ENCODE assay signal across 1 cellular context in genomic region chr6:165653607-165654006, GRCh38.
TF ChIP-seq lines count a peak whose summit lies in the region.

No MANE protein-coding gene starts in this region.

TF ChIP-seq in SK-N-SH, 30 proteins besides CTCF, POLR2A, EP300 and RAD21 (continued from another document):
- no peak for TF ChIP-seq REST (IDR thresholded peaks at IDR 0.05; ENCODE audit: low read depth, low read length)
- TF ChIP-seq MAX (IDR thresholded peaks at IDR 0.05; ENCODE audit: low read depth), result no peak
- no peak for TF ChIP-seq RFX5 (IDR thresholded peaks at IDR 0.05; ENCODE audit: low read length)
- TF ChIP-seq TCF12 (IDR thresholded peaks at IDR 0.05), result no peak
- TF ChIP-seq GABPA (IDR thresholded peaks at IDR 0.05; ENCODE audit: low read depth), result no peak
- TF ChIP-seq NFIC (IDR thresholded peaks at IDR 0.05; ENCODE audit: borderline replicate concordance), result no peak
- no peak for TF ChIP-seq SIN3A (IDR thresholded peaks at IDR 0.05; ENCODE audit: borderline replicate concordance, low read depth, low read length)
- TF ChIP-seq RXRA (IDR thresholded peaks at IDR 0.05; ENCODE audit: borderline replicate concordance, low read depth), result no peak
- no peak for TF ChIP-seq FOSL2 (IDR thresholded peaks at IDR 0.05; ENCODE audit: borderline replicate concordance, low read depth)
- no peak for TF ChIP-seq ELF1 (IDR thresholded peaks at IDR 0.05)
- no peak for TF ChIP-seq USF1 (IDR thresholded peaks at IDR 0.05; ENCODE audit: borderline replicate concordance, low read depth)
- TF ChIP-seq PBX3 (IDR thresholded peaks at IDR 0.05), result no peak
- no peak for TF ChIP-seq IRF3 (IDR thresholded peaks at IDR 0.05; ENCODE audit: low read depth, low read length)
